ENCODE assay signal across 11 cellular contexts in genomic region chr4:133865606-133866327, GRCh38.
A peak's percentile ranks its signal among the peaks of the same experiment; 100 is the strongest.
DNase-seq lines count a peak whose midpoint lies in the region; ATAC-seq and TF ChIP-seq lines count a peak whose summit lies in the region.
"Had no signal": no experiment of that assay in that cellular context is flagged by ENCODE, and none has a peak within 500 bp of the region (broad histone marks: within the 10 kb centered on the region; RNA-seq: fewer than 3 reads in every experiment).

No MANE protein-coding gene starts in this region.

- H3K27me3 ChIP-seq in DND-41 (ENCODE audit: insufficient read depth, low read length, poor library complexity) = no peaks in the 10 kb centered on the region
- no peaks in the 10 kb centered on the region for H3K27me3 ChIP-seq in MG63
- no peaks in the 10 kb centered on the region for H3K27me3 ChIP-seq in kidney epithelial cell (ENCODE audit: control insufficient read depth, insufficient read depth, low read length)
- H3K27me3 ChIP-seq in psoas muscle (ENCODE audit: insufficient read depth in 3 of 3, low read length in 2 of 3) = no peaks in the 10 kb centered on the region
- H3K27me3 ChIP-seq: ovary had no signal

- 44 to 59% (median 54%) methylated on average over 1 of the region's 1 CpG for WGBS in psoas muscle, 3 donors

- H3K79me2 ChIP-seq in DND-41 (ENCODE audit: insufficient read depth, low read length) = no peaks in the 10 kb centered on the region

- DNase-seq in DND-41 (no peak), MG63 (peak; percentile 64), astrocyte of the hippocampus (ENCODE audit: low read depth, low spot score) (peak; percentile 95), kidney epithelial cell (ENCODE audit: low read depth) (peak; percentile 96), psoas muscle (no peak), mucosa of descending colon (no peak), NCI-H2227 treated with DMSO at 0.1 percent for 48 hours (lab: John Stamatoyannopoulos, UW) (no peak)
- DNase-seq: KBM-7, ovary had no signal

- H3K9me3 ChIP-seq in DND-41 (ENCODE audit: insufficient read depth, low read length, severe bottlenecking) (no peaks in the 10 kb centered on the region), MG63 (no peaks in the 10 kb centered on the region), psoas muscle (no peaks in the 10 kb centered on the region), mucosa of descending colon (no peaks in the 10 kb centered on the region)

- no peak overlapping the region for H3K4me2 ChIP-seq in DND-41 (ENCODE audit: insufficient read depth, low read length)

- H3K4me3 ChIP-seq in DND-41 (ENCODE audit: low read depth in 1 of 2, low read length in 2 of 2) = no peak overlapping the region
- H3K4me3 ChIP-seq in MG63 = no peak overlapping the region
- H3K4me3 ChIP-seq in kidney epithelial cell (ENCODE audit: low read depth, low read length) = no peak overlapping the region
- no peak overlapping the region for H3K4me3 ChIP-seq in psoas muscle
- no peak overlapping the region for H3K4me3 ChIP-seq in mucosa of descending colon
- H3K4me3 ChIP-seq: ovary had no signal

- no peak overlapping the region; the same call in 1 of the 2 replicates for H2AFZ ChIP-seq in DND-41 (ENCODE audit: low read depth, low read length)

- no peaks in the 10 kb centered on the region for H3K4me1 ChIP-seq in DND-41 (ENCODE audit: insufficient read depth, low read length)
- H3K4me1 ChIP-seq in psoas muscle = no peaks in the 10 kb centered on the region
- no peaks in the 10 kb centered on the region for H3K4me1 ChIP-seq in mucosa of descending colon (ENCODE audit: low read depth)

- ATAC-seq in DND-41 (ENCODE audit: insufficient read depth, low read depth) (peak; percentile 64), psoas muscle (no peak), mucosa of descending colon (no peak), HG03175 (IDR thresholded peaks at IDR 0.05; ENCODE audit: unreplicated experiment) (no peak)
- ATAC-seq: esophagus mucosa had no signal

- H3K36me3 ChIP-seq in DND-41 (ENCODE audit: insufficient read depth, low read length) (no peaks in the 10 kb centered on the region), MG63 (no peaks in the 10 kb centered on the region), kidney epithelial cell (ENCODE audit: control insufficient read depth, insufficient read depth, low read length) (no peaks in the 10 kb centered on the region), psoas muscle (ENCODE audit: insufficient read depth in 1 of 2, low read depth in 1 of 2) (no peaks in the 10 kb centered on the region), mucosa of descending colon (ENCODE audit: low read depth) (no peaks in the 10 kb centered on the region)
- H3K36me3 ChIP-seq: ovary had no signal

- H3K27ac ChIP-seq in DND-41 (ENCODE audit: low read length) = no peak overlapping the region
- H3K27ac ChIP-seq in psoas muscle = no peak overlapping the region
- H3K27ac ChIP-seq: ovary had no signal

- intact Hi-C loops in psoas muscle (cut with DNase I) = no loop called here
- intact Hi-C loops in mucosa of descending colon (cut with DNase I, micrococcal nuclease) = no loop called here

- H4K20me1 ChIP-seq in DND-41 (ENCODE audit: insufficient read depth, low read length) = no peaks in the 10 kb centered on the region

- TF ChIP-seq CTCF in DND-41 (IDR thresholded peaks at IDR 0.05; ENCODE audit: borderline replicate concordance, extremely low read depth, low read length, poor library complexity, severe bottlenecking) (no peak), kidney epithelial cell (IDR thresholded peaks at IDR 0.05; ENCODE audit: insufficient read depth, low read length, poor library complexity, severe bottlenecking) (no peak), psoas muscle (IDR thresholded peaks at IDR 0.05) (no peak), mucosa of descending colon (IDR thresholded peaks at IDR 0.05) (no peak)

- H3K9ac ChIP-seq in DND-41 (ENCODE audit: low read depth, low read length) = no peak overlapping the region

Comparison
In these comparisons a context has a peak if more than half of its experiments do, and no peak if none do; other contexts are left out.
1. DNase-seq: peak in MG63 (single experiment), astrocyte of the hippocampus (single experiment) and kidney epithelial cell (single experiment); none in DND-41 (single experiment), psoas muscle (0 of 2), mucosa of descending colon (0 of 3) and NCI-H2227 treated with DMSO at 0.1 percent for 48 hours (single experiment).